ENCODE assay signal across 2 cellular contexts in genomic region chr16:30874821-30875717, GRCh38.
TF ChIP-seq lines count a peak whose summit lies in the region.

No MANE protein-coding gene starts in this region.

TF ChIP-seq in HEK293, 187 proteins besides CTCF, POLR2A, EP300 and RAD21 (continued from another document and continues in another):
- TF ChIP-seq ZNF670 (tag by site-specific recombination; IDR thresholded peaks at IDR 0.05; ENCODE audit: low read depth) (no peak), ZNF76 (tag by site-specific recombination; IDR thresholded peaks at IDR 0.05; ENCODE audit: borderline replicate concordance, low read depth) (peak; percentile 84), ZFP69B (tag by site-specific recombination; IDR thresholded peaks at IDR 0.05) (peak; percentile 64), ZNF549 (tag by site-specific recombination; IDR thresholded peaks at IDR 0.05) (no peak), TCF7L2 (IDR thresholded peaks at IDR 0.05; ENCODE audit: borderline replicate concordance, low read depth, low read length) (no peak), PRDM10 (tag by site-specific recombination; IDR thresholded peaks at IDR 0.05) (peak; percentile 71), ZNF747 (tag by site-specific recombination; IDR thresholded peaks at IDR 0.05) (no peak), ZFP37 (tag by site-specific recombination; IDR thresholded peaks at IDR 0.05) (no peak; the same call in none of the 2 replicates), REST (tag by site-specific recombination; IDR thresholded peaks at IDR 0.05) (0 out of 2 replicates have a peak, but pooled peaks have one; percentile 29), ZFP3 (tag by site-specific recombination; IDR thresholded peaks at IDR 0.05; ENCODE audit: low read depth) (no peak), ZFP41 (tag by site-specific recombination; IDR thresholded peaks at IDR 0.05; ENCODE audit: borderline replicate concordance) (no peak), TRIM28 (IDR thresholded peaks at IDR 0.05; ENCODE audit: borderline replicate concordance, low read length) (peak; percentile 96; the same call in 1 of the 2 replicates), ZNF311 (tag by site-specific recombination; IDR thresholded peaks at IDR 0.05; ENCODE audit: borderline replicate concordance) (no peak), GLI2 (tag by site-specific recombination; IDR thresholded peaks at IDR 0.05; ENCODE audit: borderline replicate concordance, low read depth) (no peak), ZNF488 (tag by site-specific recombination; IDR thresholded peaks at IDR 0.05) (no peak), ZNF157 (tag by site-specific recombination; IDR thresholded peaks at IDR 0.05) (no peak), PRDM4 (tag by site-specific recombination; IDR thresholded peaks at IDR 0.05) (peak; percentile 49; the same call in 1 of the 2 replicates), ZNF174 (tag by site-specific recombination; IDR thresholded peaks at IDR 0.05) (no peak)

TF ChIP-seq in SK-N-SH, 30 proteins besides CTCF, POLR2A, EP300 and RAD21 (continued from another document):
- TF ChIP-seq POLR2AphosphoS5 (IDR thresholded peaks at IDR 0.05; ENCODE audit: low read depth, low read length) (peak; percentile 93; the same call in 1 of the 2 replicates), PBX3 (IDR thresholded peaks at IDR 0.05) (peak; percentile 23; the same call in 1 of the 2 replicates), SMC3 (IDR thresholded peaks at IDR 0.05; ENCODE audit: low read depth, low read length) (no peak; the same call in 1 of the 2 replicates), NRF1 (IDR thresholded peaks at IDR 0.05; ENCODE audit: low read depth, low read length) (peak; percentile 60), REST (IDR thresholded peaks at IDR 0.05; ENCODE audit: low read depth, low read length) (peak; percentile 29; the same call in 1 of the 2 replicates), MEF2A (IDR thresholded peaks at IDR 0.05; ENCODE audit: borderline replicate concordance, low read depth) (no peak), GABPA (IDR thresholded peaks at IDR 0.05; ENCODE audit: low read depth) (peak; percentile 87), TEAD4 (IDR thresholded peaks at IDR 0.05; ENCODE audit: borderline replicate concordance, insufficient read depth) (peak; percentile 18; the same call in 1 of the 2 replicates), SIN3A (IDR thresholded peaks at IDR 0.05; ENCODE audit: borderline replicate concordance, low read depth, low read length) (peak; percentile 93), NFIC (IDR thresholded peaks at IDR 0.05; ENCODE audit: borderline replicate concordance) (no peak; the same call in 1 of the 2 replicates), CHD2 (IDR thresholded peaks at IDR 0.05; ENCODE audit: low read length, partially characterized antibody) (peak; percentile 81), TAF1 (IDR thresholded peaks at IDR 0.05; ENCODE audit: borderline replicate concordance, low read depth, low read length) (peak; percentile 97), FOXJ3 (CRISPR knock-in tag; IDR thresholded peaks at IDR 0.05) (no peak), MXI1 (IDR thresholded peaks at IDR 0.05; ENCODE audit: low read depth, low read length) (peak; percentile 65; the same call in 1 of the 2 replicates), GATA2 (CRISPR knock-in tag; IDR thresholded peaks at IDR 0.05) (peak; percentile 36)
